22 cellular contexts compared by ENCODE assay signal in the genomic region with DNA sequence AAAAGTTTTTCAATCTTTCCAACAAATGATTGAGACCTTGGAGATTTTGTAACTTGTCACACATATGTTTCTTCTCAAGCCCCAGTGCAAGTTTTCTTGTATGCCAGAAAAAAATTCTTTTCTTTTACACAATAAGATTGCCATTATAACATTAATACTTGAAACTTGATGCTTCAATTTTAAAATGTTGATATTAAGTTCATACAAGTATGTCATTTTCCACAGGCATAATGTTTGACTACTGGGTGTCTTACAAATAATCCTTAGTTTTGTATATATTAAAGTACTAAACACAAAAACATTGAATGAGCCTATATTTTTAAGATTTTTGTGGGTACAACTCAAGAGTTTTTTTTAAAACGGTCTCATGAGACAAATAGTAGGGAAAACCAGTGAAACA.
"Had no signal": no experiment of that assay in that cellular context is flagged by ENCODE, and none has a peak within 500 bp of the region (broad histone marks: within the 10 kb centered on the region; RNA-seq: fewer than 3 reads in every experiment).

No MANE protein-coding gene starts in this region.

- H3K9me3 ChIP-seq: MG63, SJCRH30 had no signal

- H3K36me3 ChIP-seq: MG63, SJCRH30 had no signal

- DNase-seq: IMR-90, Karpas-422, KG1, MG63, NCI-H1092, NCI-H1105 treated with DMSO at 0.1 percent for 48 hours, NCI-H1417 treated with DMSO at 0.1 percent for 48 hours, NCI-H146, NCI-H1694 treated with DMSO at 0.1 percent for 48 hours, NCI-H1930, NCI-H2081, NCI-H2107, NCI-H2227 treated with DMSO at 0.1 percent for 48 hours, NCI-H446, NCI-H510A, NCI-H524 treated with DMSO at 0.1 percent for 48 hours, NCI-H69, NCI-H774, RPMI8226, SHP77 treated with DMSO at 0.1 percent for 48 hours, SJCRH30 had no signal

- ATAC-seq: HepG2 had no signal

- H3K27ac ChIP-seq: SJCRH30 had no signal

- FAIRE-seq: HepG2 had no signal

- H3K4me1 ChIP-seq: SJCRH30 had no signal

- H3K27me3 ChIP-seq: MG63, SJCRH30 had no signal

- H3K4me3 ChIP-seq: MG63, SJCRH30 had no signal
